Comparison of ENCODE assay signal across 1 cellular context in genomic region chr9:95213102-95213501, GRCh38.
TF ChIP-seq lines count a peak whose summit lies in the region.

No MANE protein-coding gene starts in this region.

TF ChIP-seq in GM12878, 131 proteins besides CTCF, POLR2A, EP300 and RAD21 (continued from another document):
- TF ChIP-seq CEBPZ (IDR thresholded peaks at IDR 0.05; ENCODE audit: low read depth, low read length), result no peak
